1 cellular context compared by ENCODE assay signal in genomic region chr2:178990533-178991241, GRCh38.
A peak's percentile ranks its signal among the peaks of the same experiment; 100 is the strongest.
TF ChIP-seq lines count a peak whose summit lies in the region.

No MANE protein-coding gene starts in this region.

TF ChIP-seq in GM12878, 131 proteins besides CTCF, POLR2A, EP300 and RAD21 (continued from another document):
- TF ChIP-seq E2F4 (IDR thresholded peaks at IDR 0.05; ENCODE audit: low read depth, low read length) (no peak), NR2C1 (IDR thresholded peaks at IDR 0.05) (peak; percentile 57; the same call in 1 of the 2 replicates), IKZF2 (IDR thresholded peaks at IDR 0.05) (peak; percentile 50 to 52; a peak in 2 of 4 replicates), DPF2 (IDR thresholded peaks at IDR 0.05) (0 out of 2 replicates have a peak, but pooled peaks have one; percentile 47), YY1 (IDR thresholded peaks at IDR 0.05; ENCODE audit: low read depth, low read length) (0 out of 2 replicates have a peak, but pooled peaks have one; percentile 26)
